In genomic region chrX:6644411-6644810, GRCh38 we compare ENCODE assay signal across 12 cellular contexts.
DNase-seq lines count a peak whose midpoint lies in the region; ATAC-seq and TF ChIP-seq lines count a peak whose summit lies in the region.
"Had no signal": no experiment of that assay in that cellular context is flagged by ENCODE, and none has a peak within 500 bp of the region (broad histone marks: within the 10 kb centered on the region; RNA-seq: fewer than 3 reads in every experiment).

No MANE protein-coding gene starts in this region.

- DNase-seq in GM06990 (ENCODE audit: extremely low read depth, insufficient read length) (no peak), astrocyte of the spinal cord (ENCODE audit: low read depth, low spot score) (no peak), mesothelial cell of epicardium (ENCODE audit: low spot score in 2 of 2, unreplicated experiment in 2 of 2) (no peak), HuH-7 (ENCODE audit: low spot score) (no peak), lower leg skin (ENCODE audit: low spot score in 2 of 2) (no peak)
- DNase-seq: activated CD8-positive, alpha-beta memory T cell treated with anti-CD3 and anti-CD28 coated beads, Interleukin-2, amount 50 U/mL, for 4 hours; mesendoderm; NCI-H2029 treated with DMSO at 0.1 percent for 48 hours; NCI-H774 had no signal

- TF ChIP-seq CTCF in GM06990 (IDR thresholded peaks at IDR 0.05; ENCODE audit: insufficient read depth, low read length, poor library complexity, severe bottlenecking), result peak; percentile 35
- peak; percentile 44; the same call in 1 of the 2 replicates for TF ChIP-seq CTCF in KMS-11 (conservative IDR thresholded peaks at IDR 0.05; ENCODE audit: low read depth, low read length)
- TF ChIP-seq CTCF in astrocyte of the spinal cord (IDR thresholded peaks at IDR 0.05; ENCODE audit: low read depth, low read length), result peak; percentile 18
- peak; percentile 84 for TF ChIP-seq CTCF in mesothelial cell of epicardium (IDR thresholded peaks at IDR 0.05; ENCODE audit: unreplicated experiment)
- TF ChIP-seq CTCF in lower leg skin (IDR thresholded peaks at IDR 0.05), result no peak

- H3K9me3 Mint-ChIP-seq in mesothelial cell of epicardium, result peaks cover 9% of the 10 kb centered on the region
- H3K9me3 Mint-ChIP-seq: activated naive CD4-positive, alpha-beta T cell treated with anti-CD3 and anti-CD28 coated beads, Interleukin-2, amount 50 U/mL, for 24 hours had no signal

- intact Hi-C loops in lower leg skin (cut with DNase I; ENCODE audit: low total_unique reads), result no loop called here

- H3K4me1 Mint-ChIP-seq in mesothelial cell of epicardium, result peaks cover 8% of the 10 kb centered on the region
- H3K4me1 Mint-ChIP-seq: activated naive CD4-positive, alpha-beta T cell treated with anti-CD3 and anti-CD28 coated beads, Interleukin-2, amount 50 U/mL, for 24 hours had no signal

- H3K9ac ChIP-seq in KMS-11, result no peak overlapping the region

- H3K36me3 ChIP-seq in GM06990 (ENCODE audit: control insufficient read depth, insufficient read depth, low read length) (no peaks in the 10 kb centered on the region), KMS-11 (ENCODE audit: insufficient read depth) (no peaks in the 10 kb centered on the region)

- H3K27ac Mint-ChIP-seq in mesothelial cell of epicardium, result no peak overlapping the region
- H3K27ac Mint-ChIP-seq: activated naive CD4-positive, alpha-beta T cell treated with anti-CD3 and anti-CD28 coated beads, Interleukin-2, amount 50 U/mL, for 24 hours had no signal

- H3K27ac ChIP-seq in KMS-11, result no peak overlapping the region

- H3K27me3 Mint-ChIP-seq in mesothelial cell of epicardium (ENCODE audit: low read depth), result no peaks in the 10 kb centered on the region
- H3K27me3 Mint-ChIP-seq: activated naive CD4-positive, alpha-beta T cell treated with anti-CD3 and anti-CD28 coated beads, Interleukin-2, amount 50 U/mL, for 24 hours had no signal

- no peaks in the 10 kb centered on the region for H4K20me1 ChIP-seq in KMS-11 (ENCODE audit: insufficient read depth)

- in situ Hi-C loops in astrocyte of the spinal cord (cut with HindIII; ENCODE audit: low sequenced_read_pairs), result no loop called here

- H3K4me1 ChIP-seq in KMS-11 (ENCODE audit: low read depth, poor library complexity, severe bottlenecking), result no peaks in the 10 kb centered on the region

- no peaks in the 10 kb centered on the region for H3K27me3 ChIP-seq in GM06990 (replicated peaks; ENCODE audit: control insufficient read depth, insufficient read depth, low read length)
- no peaks in the 10 kb centered on the region for H3K27me3 ChIP-seq in KMS-11 (ENCODE audit: insufficient read depth, low read depth)

- peaks cover 3% of the 10 kb centered on the region for H3K36me3 Mint-ChIP-seq in mesothelial cell of epicardium
- H3K36me3 Mint-ChIP-seq: activated naive CD4-positive, alpha-beta T cell treated with anti-CD3 and anti-CD28 coated beads, Interleukin-2, amount 50 U/mL, for 24 hours had no signal

- H3K4me2 ChIP-seq in KMS-11, result no peak overlapping the region

- H3K4me3 Mint-ChIP-seq in mesothelial cell of epicardium, result no peak overlapping the region
- H3K4me3 Mint-ChIP-seq: activated naive CD4-positive, alpha-beta T cell treated with anti-CD3 and anti-CD28 coated beads, Interleukin-2, amount 50 U/mL, for 24 hours had no signal

- no peak for ATAC-seq in HG03565 (IDR thresholded peaks at IDR 0.05; ENCODE audit: unreplicated experiment)

- WGBS in lower leg skin, 2 donors, result 87% methylated on average over 4 of the region's 4 CpGs

- H2AFZ ChIP-seq in KMS-11 (ENCODE audit: low read depth), result no peak overlapping the region

- H3K4me3 ChIP-seq in GM06990 (replicated peaks; ENCODE audit: low read depth, low read length) (no peak overlapping the region), KMS-11 (IDR thresholded peaks at IDR 0.05; ENCODE audit: insufficient read depth, low read depth, low read length) (no peak overlapping the region), astrocyte of the spinal cord (ENCODE audit: low read depth, low read length) (no peak overlapping the region), lower leg skin (ENCODE audit: low read depth, poor library complexity, severe bottlenecking) (no peak overlapping the region)

- H3K79me2 ChIP-seq in KMS-11 (ENCODE audit: insufficient read depth, low read depth), result no peaks in the 10 kb centered on the region

- no peak for TF ChIP-seq POLR2A in lower leg skin (IDR thresholded peaks at IDR 0.05)

Comparison
In these comparisons a context has a peak if more than half of its experiments do, and no peak if none do; other contexts are left out.
1. CTCF ChIP-seq: peak in GM06990 (single experiment), KMS-11 (single experiment), astrocyte of the spinal cord (single experiment) and mesothelial cell of epicardium (single experiment); none in lower leg skin (0 of 3).